ENCODE assay signal across 19 cellular contexts in the genomic region with DNA sequence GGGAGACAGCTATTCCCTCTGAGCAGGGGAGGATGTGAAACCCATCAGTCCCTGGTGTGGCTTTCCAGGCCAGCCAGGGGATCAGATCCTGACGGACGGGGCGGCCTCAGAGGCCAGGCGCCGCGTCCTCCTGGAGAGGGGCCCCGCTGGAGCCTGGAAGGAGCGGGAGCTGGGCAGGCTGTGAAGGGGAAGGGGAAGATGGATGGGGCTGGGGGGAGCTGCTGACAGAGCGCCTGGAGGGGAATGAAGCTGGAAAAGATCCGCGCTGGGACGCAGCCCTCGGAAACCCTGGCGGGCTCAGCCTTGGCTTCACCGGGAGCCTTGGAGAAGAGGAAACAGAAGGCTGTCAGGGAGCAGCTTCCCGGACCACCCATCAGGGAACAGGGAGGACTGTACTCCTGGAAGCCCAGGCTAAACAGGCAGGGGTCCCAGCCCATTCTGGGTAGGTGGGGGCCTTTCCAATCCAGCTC.
DNase-seq lines count a peak whose midpoint lies in the region; ATAC-seq and TF ChIP-seq lines count a peak whose summit lies in the region.
"Had no signal": no experiment of that assay in that cellular context is flagged by ENCODE, and none has a peak within 500 bp of the region (broad histone marks: within the 10 kb centered on the region; RNA-seq: fewer than 3 reads in every experiment).

No MANE protein-coding gene starts in this region.

- H3F3A ChIP-seq in GM23338 (replicated peaks; ENCODE audit: low read depth) (no peaks in the 10 kb centered on the region), GM23248 (ENCODE audit: insufficient read depth) (no peaks in the 10 kb centered on the region)

- H3K9me2 ChIP-seq in GM23338 (ENCODE audit: insufficient read depth) (no peaks in the 10 kb centered on the region), GM23248 (ENCODE audit: insufficient read depth) (no peaks in the 10 kb centered on the region)

- H3K27ac ChIP-seq in GM23338 (ENCODE audit: low read depth) (no peak overlapping the region), left lung (no peak overlapping the region), sigmoid colon (no peak overlapping the region), GM23248 (no peak overlapping the region)
- H3K27ac ChIP-seq: A549 had no signal

- no peaks in the 10 kb centered on the region for H3K36me3 Mint-ChIP-seq in GM23338 (ENCODE audit: low read depth)
- no peaks in the 10 kb centered on the region for H3K36me3 Mint-ChIP-seq in neural crest cell (ENCODE audit: low read depth)

- no peak for DNase-seq in GM23338 (ENCODE audit: low spot score)
- no peak for DNase-seq in left lung
- no peak for DNase-seq in neural crest cell (ENCODE audit: low read depth, low spot score)
- peak; percentile 37 for DNase-seq in sigmoid colon
- DNase-seq in omental fat pad (ENCODE audit: low spot score) = no peak
- DNase-seq in GM23248 = no peak
- DNase-seq in HAP-1 (ENCODE audit: low spot score in 2 of 2) = no peak
- DNase-seq: BE2C, DMS79, Kasumi-1, NCI-H1694, NCI-H2081, NCI-H2171 treated with DMSO at 0.1 percent for 48 hours, NCI-H524 treated with DMSO at 0.1 percent for 48 hours, NCI-H82 had no signal

- H2AFZ ChIP-seq in GM23338 (no peak overlapping the region), GM23248 (no peak overlapping the region)

- H3K4me1 ChIP-seq in GM23338 (ENCODE audit: insufficient read depth) = no peaks in the 10 kb centered on the region; the same call in 1 of the 2 replicates
- no peaks in the 10 kb centered on the region for H3K4me1 ChIP-seq in left lung
- no peaks in the 10 kb centered on the region for H3K4me1 ChIP-seq in sigmoid colon
- peaks cover 10% of the 10 kb centered on the region for H3K4me1 ChIP-seq in GM23248 (ENCODE audit: insufficient read depth)
- H3K4me1 ChIP-seq in HAP-1 = no peaks in the 10 kb centered on the region
- H3K4me1 ChIP-seq: A549, BE2C had no signal

- intact Hi-C loops in left lung (cut with DNase I) (no loop called here), sigmoid colon (cut with DNase I) (no loop called here)

- H3K4me1 Mint-ChIP-seq in GM23338 = peaks cover under 1% of the 10 kb centered on the region; the same call in 2 of the 3 replicates
- H3K4me1 Mint-ChIP-seq in neural crest cell = peaks cover 71% of the 10 kb centered on the region

- H3K9me3 Mint-ChIP-seq in GM23338 = no peaks in the 10 kb centered on the region
- no peaks in the 10 kb centered on the region for H3K9me3 Mint-ChIP-seq in neural crest cell

- H3K27me3 ChIP-seq in GM23338 (ENCODE audit: insufficient read depth) = no peaks in the 10 kb centered on the region
- peaks cover 0 to 81% of the 10 kb centered on the region in 2 donors for H3K27me3 ChIP-seq in left lung
- peaks cover 7 to 90% (median 28%) of the 10 kb centered on the region in 3 donors for H3K27me3 ChIP-seq in sigmoid colon
- peaks cover 38% of the 10 kb centered on the region for H3K27me3 ChIP-seq in GM23248 (replicated peaks; ENCODE audit: insufficient read depth)
- peaks cover 7% of the 10 kb centered on the region; the same call in 1 of the 2 replicates for H3K27me3 ChIP-seq in HAP-1 (ENCODE audit: low read depth)

- no peak for TF ChIP-seq POLR2A in sigmoid colon (IDR thresholded peaks at IDR 0.05)

- in situ Hi-C loops in GM23248 (cut with MboI) = no loop called here
- in situ Hi-C loops in HAP-1 (cut with MboI; ENCODE audit: low sequenced_read_pairs) = no loop called here

- H3K27me3 Mint-ChIP-seq in GM23338 (ENCODE audit: insufficient read depth, low read depth, poor library complexity) (peaks cover 6% of the 10 kb centered on the region), neural crest cell (ENCODE audit: low read depth) (no peaks in the 10 kb centered on the region)

- WGBS in sigmoid colon, 2 donors = 30 to 69% methylated on average over 16 of the region's 16 CpGs
- 32 to 36% methylated on average over 9 to 16 of the region's 16 CpGs for WGBS in GM23248 (ENCODE audit: low coverage in 1 of 2, low lambda C conversion rate in 2 of 2, missing lambda C conversion rate in 2 of 2), 2 experiments

- H3K4me2 ChIP-seq in GM23338 = no peak overlapping the region
- H3K4me2 ChIP-seq in GM23248 (ENCODE audit: unreplicated experiment) = no peak overlapping the region
- H3K4me2 ChIP-seq: A549 had no signal

- H3K79me2 ChIP-seq in GM23338 (replicated peaks; ENCODE audit: insufficient read depth) (no peaks in the 10 kb centered on the region), GM23248 (ENCODE audit: insufficient read depth) (no peaks in the 10 kb centered on the region)

- H3K4me3 ChIP-seq in GM23338 = no peak overlapping the region
- no peak overlapping the region for H3K4me3 ChIP-seq in left lung
- H3K4me3 ChIP-seq in sigmoid colon = no peak overlapping the region
- no peak overlapping the region for H3K4me3 ChIP-seq in GM23248
- no peak overlapping the region for H3K4me3 ChIP-seq in HAP-1
- H3K4me3 ChIP-seq: A549, GM12878 had no signal

- no peak overlapping the region for H3K4me3 Mint-ChIP-seq in GM23338
- peak overlapping the region; percentile 27 for H3K4me3 Mint-ChIP-seq in neural crest cell

- TF ChIP-seq EP300 in sigmoid colon (IDR thresholded peaks at IDR 0.05) = no peak

- H3K27ac Mint-ChIP-seq in GM23338 (no peak overlapping the region), neural crest cell (ENCODE audit: unreplicated experiment) (peak overlapping the region; percentile 47)

- ATAC-seq in GM23338 = peak; percentile 37
- ATAC-seq in left lung = peak; percentile 17
- ATAC-seq in omental fat pad (ENCODE audit: low FRiP score) = no peak
- ATAC-seq: A549, GM12878, HCT116, Panc1 had no signal

- H3K36me3 ChIP-seq in GM23338 (ENCODE audit: insufficient read depth) (no peaks in the 10 kb centered on the region; the same call in 1 of the 2 replicates), left lung (no peaks in the 10 kb centered on the region), sigmoid colon (no peaks in the 10 kb centered on the region), GM23248 (ENCODE audit: low read depth) (no peaks in the 10 kb centered on the region), HAP-1 (replicated peaks) (no peaks in the 10 kb centered on the region)
- H3K36me3 ChIP-seq: BE2C had no signal

- H3K9me3 ChIP-seq in left lung (no peaks in the 10 kb centered on the region), sigmoid colon (no peaks in the 10 kb centered on the region), GM23248 (ENCODE audit: low read depth) (no peaks in the 10 kb centered on the region), HAP-1 (no peaks in the 10 kb centered on the region)
- H3K9me3 ChIP-seq: A549, BE2C had no signal

- TF ChIP-seq CTCF in GM23338 (conservative IDR thresholded peaks at IDR 0.05; ENCODE audit: low read depth in 2 of 2) (no peak), left lung (IDR thresholded peaks at IDR 0.05) (no peak), neural crest cell (conservative IDR thresholded peaks at IDR 0.05) (no peak), sigmoid colon (IDR thresholded peaks at IDR 0.05) (no peak), omental fat pad (IDR thresholded peaks at IDR 0.05) (no peak)

- no peak overlapping the region for H3K9ac ChIP-seq in GM23248

- H4K20me1 ChIP-seq in GM23338 (replicated peaks; ENCODE audit: insufficient read depth) = no peaks in the 10 kb centered on the region
- H4K20me1 ChIP-seq in GM23248 (ENCODE audit: insufficient read depth) = no peaks in the 10 kb centered on the region

TF ChIP-seq in GM23338, 12 proteins besides CTCF, POLR2A, EP300 and RAD21:
- TF ChIP-seq ZNF331 (CRISPR knock-in tag; IDR thresholded peaks at IDR 0.05; ENCODE audit: low read depth) (no peak), EZH2 (IDR thresholded peaks at IDR 0.05; ENCODE audit: low read depth, unreplicated experiment) (no peak), STAT1 (IDR thresholded peaks at IDR 0.05; ENCODE audit: unreplicated experiment) (no peak), POLR2AphosphoS5 (IDR thresholded peaks at IDR 0.05; ENCODE audit: low read depth) (no peak), NANOG (IDR thresholded peaks at IDR 0.05; ENCODE audit: borderline replicate concordance) (no peak)
- TF ChIP-seq, protein P1, sequence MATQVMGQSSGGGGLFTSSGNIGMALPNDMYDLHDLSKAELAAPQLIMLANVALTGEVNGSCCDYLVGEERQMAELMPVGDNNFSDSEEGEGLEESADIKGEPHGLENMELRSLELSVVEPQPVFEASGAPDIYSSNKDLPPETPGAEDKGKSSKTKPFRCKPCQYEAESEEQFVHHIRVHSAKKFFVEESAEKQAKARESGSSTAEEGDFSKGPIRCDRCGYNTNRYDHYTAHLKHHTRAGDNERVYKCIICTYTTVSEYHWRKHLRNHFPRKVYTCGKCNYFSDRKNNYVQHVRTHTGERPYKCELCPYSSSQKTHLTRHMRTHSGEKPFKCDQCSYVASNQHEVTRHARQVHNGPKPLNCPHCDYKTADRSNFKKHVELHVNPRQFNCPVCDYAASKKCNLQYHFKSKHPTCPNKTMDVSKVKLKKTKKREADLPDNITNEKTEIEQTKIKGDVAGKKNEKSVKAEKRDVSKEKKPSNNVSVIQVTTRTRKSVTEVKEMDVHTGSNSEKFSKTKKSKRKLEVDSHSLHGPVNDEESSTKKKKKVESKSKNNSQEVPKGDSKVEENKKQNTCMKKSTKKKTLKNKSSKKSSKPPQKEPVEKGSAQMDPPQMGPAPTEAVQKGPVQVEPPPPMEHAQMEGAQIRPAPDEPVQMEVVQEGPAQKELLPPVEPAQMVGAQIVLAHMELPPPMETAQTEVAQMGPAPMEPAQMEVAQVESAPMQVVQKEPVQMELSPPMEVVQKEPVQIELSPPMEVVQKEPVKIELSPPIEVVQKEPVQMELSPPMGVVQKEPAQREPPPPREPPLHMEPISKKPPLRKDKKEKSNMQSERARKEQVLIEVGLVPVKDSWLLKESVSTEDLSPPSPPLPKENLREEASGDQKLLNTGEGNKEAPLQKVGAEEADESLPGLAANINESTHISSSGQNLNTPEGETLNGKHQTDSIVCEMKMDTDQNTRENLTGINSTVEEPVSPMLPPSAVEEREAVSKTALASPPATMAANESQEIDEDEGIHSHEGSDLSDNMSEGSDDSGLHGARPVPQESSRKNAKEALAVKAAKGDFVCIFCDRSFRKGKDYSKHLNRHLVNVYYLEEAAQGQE (IDR thresholded peaks at IDR 0.05; ENCODE audit: unreplicated experiment) = no peak
- TF ChIP-seq, protein P2, sequence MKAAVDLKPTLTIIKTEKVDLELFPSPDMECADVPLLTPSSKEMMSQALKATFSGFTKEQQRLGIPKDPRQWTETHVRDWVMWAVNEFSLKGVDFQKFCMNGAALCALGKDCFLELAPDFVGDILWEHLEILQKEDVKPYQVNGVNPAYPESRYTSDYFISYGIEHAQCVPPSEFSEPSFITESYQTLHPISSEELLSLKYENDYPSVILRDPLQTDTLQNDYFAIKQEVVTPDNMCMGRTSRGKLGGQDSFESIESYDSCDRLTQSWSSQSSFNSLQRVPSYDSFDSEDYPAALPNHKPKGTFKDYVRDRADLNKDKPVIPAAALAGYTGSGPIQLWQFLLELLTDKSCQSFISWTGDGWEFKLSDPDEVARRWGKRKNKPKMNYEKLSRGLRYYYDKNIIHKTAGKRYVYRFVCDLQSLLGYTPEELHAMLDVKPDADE (IDR thresholded peaks at IDR 0.05) = no peak
